ENCODE assay signal across 18 cellular contexts in the genomic region with DNA sequence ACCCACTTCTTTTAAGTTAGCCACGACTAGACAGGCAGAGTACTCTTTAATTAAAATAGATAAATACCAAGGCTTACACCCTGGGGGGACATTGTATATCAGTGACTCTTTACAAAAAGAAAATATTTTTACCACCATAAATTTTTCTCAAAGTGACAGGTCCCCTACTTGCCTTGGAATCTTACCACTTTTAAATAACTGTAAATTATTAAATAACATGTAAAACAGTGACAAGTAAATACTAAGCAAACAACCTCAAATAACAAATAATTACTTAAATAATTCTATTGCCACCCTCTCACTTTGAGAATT.
DNase-seq lines count a peak whose midpoint lies in the region; ATAC-seq, FAIRE-seq and TF ChIP-seq lines count a peak whose summit lies in the region.
"Had no signal": no experiment of that assay in that cellular context is flagged by ENCODE, and none has a peak within 500 bp of the region (broad histone marks: within the 10 kb centered on the region; RNA-seq: fewer than 3 reads in every experiment).

No MANE protein-coding gene starts in this region.

- H3K4me1 ChIP-seq in HepG2 (ENCODE audit: insufficient read depth, low read length) (peaks cover 24% of the 10 kb centered on the region), right lobe of liver (peaks cover 0 to 19% (median 4%) of the 10 kb centered on the region in 4 donors), neural progenitor cell (peaks cover 28% of the 10 kb centered on the region), A673 (ENCODE audit: insufficient read depth, low read length, poor library complexity, severe bottlenecking) (peaks cover 11% of the 10 kb centered on the region)

- H3K9me3 Mint-ChIP-seq in neural progenitor cell, result no peaks in the 10 kb centered on the region
- H3K9me3 Mint-ChIP-seq: activated naive CD4-positive, alpha-beta T cell treated with anti-CD3 and anti-CD28 coated beads, Interleukin-2, amount 50 U/mL, for 24 hours had no signal

- H3K36me3 Mint-ChIP-seq in neural progenitor cell, result peaks cover 30% of the 10 kb centered on the region
- H3K36me3 Mint-ChIP-seq: activated naive CD4-positive, alpha-beta T cell treated with anti-CD3 and anti-CD28 coated beads, Interleukin-2, amount 50 U/mL, for 24 hours had no signal

- POLR2A ChIA-PET in HepG2 (lab: Yijun Ruan, JAX) (no interaction called here), A673 (lab: Charles Lee; ENCODE audit: low non-redundant PET) (interaction anchor here (0.5 kb wide), 1 partner anchor 831 kb away, joined by 7 read pairs; no protein-coding TSS in a partner anchor)

- H2AFZ ChIP-seq in HepG2 (ENCODE audit: low read length) (no peak overlapping the region), neural progenitor cell (replicated peaks) (no peak overlapping the region)

- peak overlapping the region; percentile 14 for H3K4me3 Mint-ChIP-seq in neural progenitor cell
- H3K4me3 Mint-ChIP-seq: activated naive CD4-positive, alpha-beta T cell treated with anti-CD3 and anti-CD28 coated beads, Interleukin-2, amount 50 U/mL, for 24 hours; T-helper 2 cell treated with Interferon-gamma antibody and Interleukin-4, amounts not matched to agents 5 μg/mL and 100 μg/mL, for 36 hours had no signal

- H3K4me2 ChIP-seq in HepG2 (ENCODE audit: low read depth, low read length) (peak overlapping the region; percentile 44; the same call in 1 of the 2 replicates), neural progenitor cell (no peak overlapping the region)

- intact Hi-C loops in HepG2 (cut with micrococcal nuclease; ENCODE audit: unreplicated experiment), result no loop called here
- intact Hi-C loops in right lobe of liver (cut with DNase I), result no loop called here
- intact Hi-C loops in A673 (cut with micrococcal nuclease; ENCODE audit: unreplicated experiment), result no loop called here

- H3K4me3 ChIP-seq in HepG2 (replicated peaks in 1 of 3; ENCODE audit: insufficient read depth in 1 of 3, low read depth in 2 of 3, low read length in 3 of 3) (no peak overlapping the region), right lobe of liver (no peak overlapping the region), epithelial cell of proximal tubule (ENCODE audit: low read depth, low read length) (peak overlapping the region; percentile 57), neural progenitor cell (no peak overlapping the region), A673 (ENCODE audit: low read depth, low read length, poor library complexity, severe bottlenecking) (no peak overlapping the region)

- DNase-seq in HepG2 (ENCODE audit: low spot score), result no peak
- no peak for DNase-seq in right lobe of liver
- DNase-seq in epithelial cell of proximal tubule (ENCODE audit: low read depth), result no peak
- DNase-seq in neural progenitor cell (ENCODE audit: low spot score), result no peak
- no peak for DNase-seq in A673 (ENCODE audit: low spot score)
- no peak for DNase-seq in ecto neural progenitor cell (ENCODE audit: low spot score)
- no peak for DNase-seq in AML-193 (lab: John Stamatoyannopoulos, UW)
- no peak for DNase-seq in G401 (ENCODE audit: low spot score)
- DNase-seq: GDM1; midbrain; MV-4-11; NCI-H2107; NCI-H82; stimulated activated CD4-positive, alpha-beta T cell treated with anti-CD3 and anti-CD28 coated beads, Interleukin-1b, Interleukin-23, amount 100 ng/mL, for 48 hours had no signal

- TF ChIP-seq POLR2A in HepG2 (IDR thresholded peaks at IDR 0.05; ENCODE audit: insufficient read depth in 1 of 2, low read depth in 2 of 2, low read length in 2 of 2) (no peak), right lobe of liver (IDR thresholded peaks at IDR 0.05) (no peak)

- no peak for TF ChIP-seq RAD21 in HepG2 (CRISPR knock-in tag; IDR thresholded peaks at IDR 0.05)

- no peaks in the 10 kb centered on the region for H3K27me3 Mint-ChIP-seq in neural progenitor cell (ENCODE audit: insufficient read depth, low read depth)

- H3K4me1 Mint-ChIP-seq in neural progenitor cell, result peaks cover 64% of the 10 kb centered on the region
- H3K4me1 Mint-ChIP-seq: activated naive CD4-positive, alpha-beta T cell treated with anti-CD3 and anti-CD28 coated beads, Interleukin-2, amount 50 U/mL, for 24 hours had no signal

- H3K9me3 ChIP-seq in HepG2 (ENCODE audit: low read length), result no peaks in the 10 kb centered on the region
- H3K9me3 ChIP-seq in right lobe of liver, result no peaks in the 10 kb centered on the region
- H3K9me3 ChIP-seq in neural progenitor cell (ENCODE audit: low read depth), result no peaks in the 10 kb centered on the region
- H3K9me3 ChIP-seq in A673 (ENCODE audit: low read depth, low read length, poor library complexity, severe bottlenecking), result no peaks in the 10 kb centered on the region

- TF ChIP-seq CTCF in HepG2 (CRISPR knock-in tag; IDR thresholded peaks at IDR 0.05) (no peak), right lobe of liver (IDR thresholded peaks at IDR 0.05) (no peak), epithelial cell of proximal tubule (conservative IDR thresholded peaks at IDR 0.05; ENCODE audit: low read depth, low read length) (no peak), neural progenitor cell (IDR thresholded peaks at IDR 0.05) (no peak), A673 (conservative IDR thresholded peaks at IDR 0.05; ENCODE audit: low read depth, low read length) (no peak)

- peak overlapping the region; percentile 94 for H3K27ac Mint-ChIP-seq in neural progenitor cell
- H3K27ac Mint-ChIP-seq: activated naive CD4-positive, alpha-beta T cell treated with anti-CD3 and anti-CD28 coated beads, Interleukin-2, amount 50 U/mL, for 24 hours; T-helper 2 cell treated with Interferon-gamma antibody and Interleukin-4, amounts not matched to agents 5 μg/mL and 100 μg/mL, for 36 hours had no signal

- H3K79me2 ChIP-seq in HepG2 (ENCODE audit: insufficient read depth, low read length) (no peaks in the 10 kb centered on the region), neural progenitor cell (ENCODE audit: low read depth) (no peaks in the 10 kb centered on the region)

- no TSS peak for BruUV-seq in HepG2 (replicated peaks; lab: Mats Ljungman, UMichigan)
- no TSS peak for BruUV-seq in A673 (replicated peaks; lab: Mats Ljungman, UMichigan)

- no peak overlapping the region for H3K9ac ChIP-seq in HepG2 (ENCODE audit: insufficient read depth, low read depth, low read length)
- no peak overlapping the region for H3K9ac ChIP-seq in neural progenitor cell

- WGBS in HepG2 (ENCODE audit: low lambda C conversion rate), result 0% methylated on average over 1 of the region's 1 CpG
- 15% methylated on average over 1 of the region's 1 CpG for WGBS in right lobe of liver (ENCODE audit: insufficient coverage, low coverage, low lambda C conversion rate, missing lambda C conversion rate)

- no peak overlapping the region for H3K27ac ChIP-seq in HepG2 (ENCODE audit: extremely low read length, insufficient read depth, low read length)
- peak overlapping the region in 1 of 3 donors; percentile 57 for H3K27ac ChIP-seq in right lobe of liver
- H3K27ac ChIP-seq in neural progenitor cell, result no peak overlapping the region
- H3K27ac ChIP-seq in A673 (ENCODE audit: low read depth, low read length, poor library complexity, severe bottlenecking), result no peak overlapping the region

- CTCF ChIA-PET in HepG2 (lab: Yijun Ruan, JAX; ENCODE audit: low intra/inter-chr PET ratio, low total read pairs) (no interaction called here), A673 (lab: Charles Lee) (interaction anchor here (1.1 kb wide), 1 partner anchor 13 kb away, joined by 3 read pairs; no protein-coding TSS in a partner anchor)

- in situ Hi-C loops in HepG2 (cut with HindIII; ENCODE audit: extremely low pct_ligation_motif_present, low pct_unique_long_range_greater_than_20kb) (no loop called here), G401 (cut with HindIII; ENCODE audit: low sequenced_read_pairs) (no loop called here)

- H3K27me3 ChIP-seq in HepG2 (ENCODE audit: control insufficient read depth in 1 of 2, insufficient read depth in 2 of 2, low read length in 2 of 2), result no peaks in the 10 kb centered on the region; a peak in 1 of 5 replicates
- H3K27me3 ChIP-seq in right lobe of liver, result no peaks in the 10 kb centered on the region
- no peaks in the 10 kb centered on the region for H3K27me3 ChIP-seq in neural progenitor cell
- H3K27me3 ChIP-seq in A673 (replicated peaks; ENCODE audit: insufficient read depth, low read depth, low read length, poor library complexity), result no peaks in the 10 kb centered on the region

- H4K20me1 ChIP-seq in HepG2 (ENCODE audit: insufficient read depth, low read length), result no peaks in the 10 kb centered on the region
- H4K20me1 ChIP-seq in neural progenitor cell (ENCODE audit: low read depth), result no peaks in the 10 kb centered on the region

- no peak for TF ChIP-seq EP300 in HepG2 (IDR thresholded peaks at IDR 0.05; ENCODE audit: low read depth in 2 of 2, low read length in 2 of 2)
- TF ChIP-seq EP300 in HepG2 (CRISPR knock-in tag; IDR thresholded peaks at IDR 0.05; ENCODE audit: borderline replicate concordance), result no peak

- H3K36me3 ChIP-seq in HepG2 (replicated peaks in 1 of 2; ENCODE audit: control insufficient read depth in 1 of 2, insufficient read depth in 2 of 2, low read length in 2 of 2), result no peaks in the 10 kb centered on the region
- no peaks in the 10 kb centered on the region for H3K36me3 ChIP-seq in right lobe of liver
- H3K36me3 ChIP-seq in neural progenitor cell, result no peaks in the 10 kb centered on the region
- no peaks in the 10 kb centered on the region for H3K36me3 ChIP-seq in A673 (ENCODE audit: insufficient read depth, low read length, poor library complexity, severe bottlenecking)

- no peak for FAIRE-seq in HepG2 (lab: Jason Lieb, UNC)
- FAIRE-seq: urothelium cell line had no signal

- H3F3A ChIP-seq in neural progenitor cell (ENCODE audit: low read depth), result no peaks in the 10 kb centered on the region

- ATAC-seq in HepG2, result no peak
- ATAC-seq in right lobe of liver, result no peak
- ATAC-seq: esophagus mucosa had no signal

TF ChIP-seq in HepG2, 621 proteins besides CTCF, POLR2A, EP300 and RAD21 (continues in another document):
- TF ChIP-seq STAG1 (CRISPR knock-in tag; IDR thresholded peaks at IDR 0.05), result no peak
- TF ChIP-seq SPEN (CRISPR knock-in tag; IDR thresholded peaks at IDR 0.05; ENCODE audit: low read depth), result no peak
- TF ChIP-seq IKZF1 (IDR thresholded peaks at IDR 0.05), result no peak
- TF ChIP-seq, protein P1, sequence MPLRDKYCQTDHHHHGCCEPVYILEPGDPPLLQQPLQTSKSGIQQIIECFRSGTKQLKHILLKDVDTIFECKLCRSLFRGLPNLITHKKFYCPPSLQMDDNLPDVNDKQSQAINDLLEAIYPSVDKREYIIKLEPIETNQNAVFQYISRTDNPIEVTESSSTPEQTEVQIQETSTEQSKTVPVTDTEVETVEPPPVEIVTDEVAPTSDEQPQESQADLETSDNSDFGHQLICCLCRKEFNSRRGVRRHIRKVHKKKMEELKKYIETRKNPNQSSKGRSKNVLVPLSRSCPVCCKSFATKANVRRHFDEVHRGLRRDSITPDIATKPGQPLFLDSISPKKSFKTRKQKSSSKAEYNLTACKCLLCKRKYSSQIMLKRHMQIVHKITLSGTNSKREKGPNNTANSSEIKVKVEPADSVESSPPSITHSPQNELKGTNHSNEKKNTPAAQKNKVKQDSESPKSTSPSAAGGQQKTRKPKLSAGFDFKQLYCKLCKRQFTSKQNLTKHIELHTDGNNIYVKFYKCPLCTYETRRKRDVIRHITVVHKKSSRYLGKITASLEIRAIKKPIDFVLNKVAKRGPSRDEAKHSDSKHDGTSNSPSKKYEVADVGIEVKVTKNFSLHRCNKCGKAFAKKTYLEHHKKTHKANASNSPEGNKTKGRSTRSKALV (CRISPR knock-in tag; IDR thresholded peaks at IDR 0.05), result no peak
